ENCODE assay signal across 27 cellular contexts in the genomic region with DNA sequence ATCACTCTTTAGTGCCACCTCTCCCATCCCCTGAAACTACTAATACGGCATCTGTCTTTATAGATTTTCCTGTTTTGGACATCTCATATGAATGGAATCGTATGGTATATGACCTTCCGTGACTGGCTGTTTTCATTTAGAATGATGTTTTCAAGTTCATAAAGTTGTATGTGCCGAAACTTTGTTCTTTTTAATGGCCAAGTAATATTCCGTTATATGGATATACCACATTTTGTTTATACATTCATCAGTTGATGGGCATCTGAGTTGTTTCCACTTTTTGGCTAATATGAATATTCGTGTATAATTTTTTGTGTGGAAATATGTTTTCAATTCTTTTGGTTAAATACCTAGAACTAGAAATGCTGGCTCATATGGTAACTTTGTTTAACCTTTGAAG.
"Had no signal": no experiment of that assay in that cellular context is flagged by ENCODE, and none has a peak within 500 bp of the region (broad histone marks: within the 10 kb centered on the region; RNA-seq: fewer than 3 reads in every experiment).

No MANE protein-coding gene starts in this region.

- H3K9ac ChIP-seq: neural progenitor cell, parathyroid adenoma had no signal

- H3K4me1 Mint-ChIP-seq: nephron progenitor cell had no signal

- H3K9me3 Mint-ChIP-seq: type B pancreatic cell had no signal

- H3K4me3 Mint-ChIP-seq: mesothelial cell of epicardium; naive B cell; natural killer cell; nephron progenitor cell; neural progenitor cell; stimulated activated memory B cell treated with anti-CD40 and anti-IgM and Interleukin-4, amounts not matched to agents 10 μg/mL and 1 μg/mL and 100 μg/mL, for 72 hours; stimulated activated naive CD8-positive, alpha-beta T cell treated with anti-CD3 and anti-CD28 coated beads, Interleukin-15, amount 100 ng/mL, for 72 hours; type B pancreatic cell had no signal

- DNase-seq: islet precursor cell; left ventricle myocardium inferior; mesendoderm; naive B cell; natural killer cell; nephron progenitor cell; occipital lobe; right lobe of liver; stimulated activated CD4-positive, alpha-beta T cell treated with anti-CD3 and anti-CD28 coated beads, Interleukin-1b, Interleukin-23, amount 100 ng/mL, for 48 hours; stimulated activated CD4-positive, alpha-beta T cell treated with anti-CD3 and anti-CD28 coated beads, Interleukin-2, amount 100 ng/mL, for 48 hours; stimulated activated CD4-positive, alpha-beta T cell treated with anti-CD3 and anti-CD28 coated beads, Interleukin-4, amount 100 ng/mL, for 4 hours; stimulated activated CD8-positive, alpha-beta memory T cell treated with anti-CD3 and anti-CD28 coated beads, Interleukin-4, amount 100 ng/mL, for 48 hours; stimulated activated naive CD4-positive, alpha-beta T cell treated with Interleukin-2 at 50 U/mL for 16 hours; stimulated activated naive CD8-positive, alpha-beta T cell treated with anti-CD3 and anti-CD28 coated beads, Interleukin-15, amount 100 ng/mL, for 72 hours; substantia nigra; uterus had no signal

- H3K27ac Mint-ChIP-seq: mesothelial cell of epicardium, natural killer cell, nephron progenitor cell, neural progenitor cell, progenitor cell of endocrine pancreas, type B pancreatic cell had no signal

- H3K27me3 Mint-ChIP-seq: naive B cell; progenitor cell of endocrine pancreas; stimulated activated memory B cell treated with anti-CD40 and anti-IgM and Interleukin-4, amounts not matched to agents 10 μg/mL and 1 μg/mL and 100 μg/mL, for 72 hours; stimulated activated naive CD8-positive, alpha-beta T cell treated with anti-CD3 and anti-CD28 coated beads, Interleukin-15, amount 100 ng/mL, for 72 hours; type B pancreatic cell had no signal

- H3K4me2 ChIP-seq: neural progenitor cell, smooth muscle cell had no signal

- H3K36me3 ChIP-seq: right atrium auricular region, uterus had no signal

- H3K9me3 ChIP-seq: neutrophil, right lobe of liver, uterus had no signal

- H3K4me3 ChIP-seq: left ventricle myocardium inferior, lung, neural progenitor cell, right atrium auricular region, right lobe of liver, smooth muscle cell, tibial nerve, uterus had no signal

- ATAC-seq: natural killer cell; right lobe of liver; stimulated activated memory B cell treated with anti-CD40 and anti-IgM and Interleukin-4, amounts not matched to agents 10 μg/mL and 1 μg/mL and 100 μg/mL, for 72 hours; stimulated activated naive CD8-positive, alpha-beta T cell treated with anti-CD3 and anti-CD28 coated beads, Interleukin-15, amount 100 ng/mL, for 72 hours had no signal

- H2AFZ ChIP-seq: neural progenitor cell, parathyroid adenoma had no signal

- H3K27ac ChIP-seq: left ventricle myocardium inferior, neural progenitor cell, neutrophil, parathyroid adenoma, right atrium auricular region, right lobe of liver, tibial nerve, uterus had no signal

- H3K27me3 ChIP-seq: neural progenitor cell, neutrophil, right atrium auricular region, right lobe of liver, tibial nerve, uterus had no signal

- H3K4me1 ChIP-seq: parathyroid adenoma, uterus had no signal
